In genomic region chr11:84564867-84565184, GRCh38 we compare ENCODE assay signal across 19 cellular contexts.
"Had no signal": no experiment of that assay in that cellular context is flagged by ENCODE, and none has a peak within 500 bp of the region (broad histone marks: within the 10 kb centered on the region; RNA-seq: fewer than 3 reads in every experiment).

No MANE protein-coding gene starts in this region.

- H3K4me3 ChIP-seq: coronary artery, pancreas, skin epidermis, tibial artery, uterus had no signal

- H3K36me3 ChIP-seq: esophagus muscularis mucosa, pancreas, tibial artery, uterus had no signal

- H3K36me3 Mint-ChIP-seq: brain; memory B cell; naive thymus-derived CD4-positive, alpha-beta T cell had no signal

- H3K9me3 Mint-ChIP-seq: activated T-helper 2 cell treated with anti-CD3 and anti-CD28 coated beads, Interferon-gamma antibody, Interleukin-2, Interleukin-4, amounts not matched to agents 10 μg/mL and 5 μg/mL and 100 μg/mL, durations not matched to agents 14 hours and 24 hours and 36 hours; T-helper 2 cell treated with Interferon-gamma antibody and Interleukin-4, amounts not matched to agents 5 μg/mL and 100 μg/mL, for 36 hours had no signal

- H3K4me3 Mint-ChIP-seq: activated CD4-positive, alpha-beta memory T cell treated with anti-CD3 and anti-CD28 coated beads, Interleukin-2, amount 10 ng/mL, durations not matched to agents 7 days and 5 days; activated naive CD4-positive, alpha-beta T cell treated with anti-CD3 and anti-CD28 coated beads for 36 hours; activated naive CD8-positive, alpha-beta T cell treated with anti-CD3 and anti-CD28 coated beads, Interleukin-2, amount 50 U/mL, for 24 hours; activated T-cell treated with anti-CD3 and anti-CD28 coated beads, Interleukin-2, amount 50 U/mL, for 24 hours; brain; central memory CD8-positive, alpha-beta T cell; memory B cell; naive thymus-derived CD4-positive, alpha-beta T cell; T-helper 2 cell treated with Interferon-gamma antibody and Interleukin-4, amounts not matched to agents 5 μg/mL and 100 μg/mL, for 36 hours had no signal

- H3K27me3 ChIP-seq: esophagus muscularis mucosa, pancreas, tibial artery, uterus had no signal

- H3K27ac ChIP-seq: coronary artery, pancreas, skin epidermis, tibial artery, uterus had no signal

- H3K27ac Mint-ChIP-seq: activated CD4-positive, alpha-beta memory T cell treated with anti-CD3 and anti-CD28 coated beads, Interleukin-2, amount 10 ng/mL, durations not matched to agents 7 days and 5 days; activated naive CD4-positive, alpha-beta T cell treated with anti-CD3 and anti-CD28 coated beads for 36 hours; activated naive CD8-positive, alpha-beta T cell treated with anti-CD3 and anti-CD28 coated beads, Interleukin-2, amount 50 U/mL, for 24 hours; activated T-cell treated with anti-CD3 and anti-CD28 coated beads, Interleukin-2, amount 50 U/mL, for 24 hours; activated T-helper 2 cell treated with anti-CD3 and anti-CD28 coated beads, Interferon-gamma antibody, Interleukin-2, Interleukin-4, amounts not matched to agents 10 μg/mL and 5 μg/mL and 100 μg/mL, durations not matched to agents 14 hours and 24 hours and 36 hours; memory B cell; naive thymus-derived CD4-positive, alpha-beta T cell; T-helper 2 cell treated with Interferon-gamma antibody and Interleukin-4, amounts not matched to agents 5 μg/mL and 100 μg/mL, for 36 hours had no signal

- H3K27me3 Mint-ChIP-seq: activated CD4-positive, alpha-beta memory T cell treated with anti-CD3 and anti-CD28 coated beads, Interleukin-2, amount 10 ng/mL, durations not matched to agents 7 days and 5 days; activated naive CD8-positive, alpha-beta T cell treated with anti-CD3 and anti-CD28 coated beads, Interleukin-2, amount 50 U/mL, for 24 hours; activated T-cell treated with anti-CD3 and anti-CD28 coated beads, Interleukin-2, amount 50 U/mL, for 24 hours; brain; central memory CD8-positive, alpha-beta T cell; naive thymus-derived CD4-positive, alpha-beta T cell had no signal

- DNase-seq: activated CD4-positive, CD25-positive, alpha-beta regulatory T cell; activated T-cell treated with anti-CD3 and anti-CD28 coated beads, Interleukin-2, amount 50 U/mL, for 24 hours; left ventricle myocardium superior had no signal

- H3K4me1 Mint-ChIP-seq: activated CD4-positive, alpha-beta memory T cell treated with anti-CD3 and anti-CD28 coated beads, Interleukin-2, amount 10 ng/mL, durations not matched to agents 7 days and 5 days; activated naive CD8-positive, alpha-beta T cell treated with anti-CD3 and anti-CD28 coated beads, Interleukin-2, amount 50 U/mL, for 24 hours; central memory CD8-positive, alpha-beta T cell; memory B cell; naive thymus-derived CD4-positive, alpha-beta T cell had no signal

- H3K4me1 ChIP-seq: pancreas, tibial artery, uterus had no signal

- H3K9me3 ChIP-seq: pancreas, tibial artery, uterus had no signal

- ATAC-seq: activated naive CD8-positive, alpha-beta T cell treated with anti-CD3 and anti-CD28 coated beads, Interleukin-2, amount 50 U/mL, for 24 hours; left ventricle myocardium superior; naive thymus-derived CD4-positive, alpha-beta T cell; stimulated activated naive CD8-positive, alpha-beta T cell treated with anti-CD3 and anti-CD28 coated beads, Interleukin-15, Interleukin-2, amounts not matched to agents 100 U/mL and 50 U/mL, for 24 hours had no signal
